8 cellular contexts compared by ENCODE assay signal in the genomic region with DNA sequence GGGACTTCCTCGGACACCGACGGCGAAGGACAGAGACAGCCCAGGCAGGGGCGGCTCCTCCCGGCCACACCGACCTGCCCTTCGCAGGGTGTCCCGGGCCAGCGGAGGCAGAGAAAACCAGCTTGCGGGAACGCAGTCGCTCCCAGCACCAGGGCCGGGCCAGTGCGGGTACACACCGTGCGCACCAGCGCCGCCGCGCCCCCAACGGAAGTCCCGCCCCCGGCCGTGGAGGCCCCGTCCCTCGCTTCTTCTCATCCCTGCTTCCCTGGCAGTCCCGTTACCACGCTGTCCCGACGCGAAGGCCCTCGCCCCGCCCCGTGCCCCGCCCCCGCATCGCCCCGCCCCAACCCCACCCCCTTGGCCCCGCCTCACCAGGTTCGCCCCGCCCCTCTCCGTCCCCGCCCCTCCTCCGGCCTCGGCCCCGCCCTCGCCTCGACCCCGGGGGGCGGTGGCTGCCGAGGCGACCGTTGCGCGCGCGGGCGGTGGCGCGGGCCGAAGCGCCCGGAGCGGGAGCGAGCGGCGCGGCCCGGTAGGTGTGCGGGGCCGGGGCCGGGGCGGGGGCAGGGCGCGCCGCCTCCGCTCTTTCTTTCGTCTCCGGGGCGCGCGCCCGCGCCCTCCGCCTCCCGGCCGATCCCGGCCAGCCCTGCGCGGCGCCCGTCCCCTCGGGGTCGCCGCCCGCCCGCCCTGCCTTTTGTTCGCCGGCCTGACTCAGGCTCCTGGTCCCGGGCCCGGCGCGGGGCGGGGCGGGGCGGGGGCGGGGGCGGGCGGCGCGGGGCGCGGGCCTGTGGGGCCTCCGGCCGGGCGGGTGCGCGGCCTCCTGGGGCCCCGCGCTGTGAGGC. TPM values are rescaled to one million over a fixed set of nuclear protein-coding genes. Genes with fewer than 3 reads are reported as not detected.
DNase-seq lines count a peak whose midpoint lies in the region; ATAC-seq and TF ChIP-seq lines count a peak whose summit lies in the region.

A gene with protein sequence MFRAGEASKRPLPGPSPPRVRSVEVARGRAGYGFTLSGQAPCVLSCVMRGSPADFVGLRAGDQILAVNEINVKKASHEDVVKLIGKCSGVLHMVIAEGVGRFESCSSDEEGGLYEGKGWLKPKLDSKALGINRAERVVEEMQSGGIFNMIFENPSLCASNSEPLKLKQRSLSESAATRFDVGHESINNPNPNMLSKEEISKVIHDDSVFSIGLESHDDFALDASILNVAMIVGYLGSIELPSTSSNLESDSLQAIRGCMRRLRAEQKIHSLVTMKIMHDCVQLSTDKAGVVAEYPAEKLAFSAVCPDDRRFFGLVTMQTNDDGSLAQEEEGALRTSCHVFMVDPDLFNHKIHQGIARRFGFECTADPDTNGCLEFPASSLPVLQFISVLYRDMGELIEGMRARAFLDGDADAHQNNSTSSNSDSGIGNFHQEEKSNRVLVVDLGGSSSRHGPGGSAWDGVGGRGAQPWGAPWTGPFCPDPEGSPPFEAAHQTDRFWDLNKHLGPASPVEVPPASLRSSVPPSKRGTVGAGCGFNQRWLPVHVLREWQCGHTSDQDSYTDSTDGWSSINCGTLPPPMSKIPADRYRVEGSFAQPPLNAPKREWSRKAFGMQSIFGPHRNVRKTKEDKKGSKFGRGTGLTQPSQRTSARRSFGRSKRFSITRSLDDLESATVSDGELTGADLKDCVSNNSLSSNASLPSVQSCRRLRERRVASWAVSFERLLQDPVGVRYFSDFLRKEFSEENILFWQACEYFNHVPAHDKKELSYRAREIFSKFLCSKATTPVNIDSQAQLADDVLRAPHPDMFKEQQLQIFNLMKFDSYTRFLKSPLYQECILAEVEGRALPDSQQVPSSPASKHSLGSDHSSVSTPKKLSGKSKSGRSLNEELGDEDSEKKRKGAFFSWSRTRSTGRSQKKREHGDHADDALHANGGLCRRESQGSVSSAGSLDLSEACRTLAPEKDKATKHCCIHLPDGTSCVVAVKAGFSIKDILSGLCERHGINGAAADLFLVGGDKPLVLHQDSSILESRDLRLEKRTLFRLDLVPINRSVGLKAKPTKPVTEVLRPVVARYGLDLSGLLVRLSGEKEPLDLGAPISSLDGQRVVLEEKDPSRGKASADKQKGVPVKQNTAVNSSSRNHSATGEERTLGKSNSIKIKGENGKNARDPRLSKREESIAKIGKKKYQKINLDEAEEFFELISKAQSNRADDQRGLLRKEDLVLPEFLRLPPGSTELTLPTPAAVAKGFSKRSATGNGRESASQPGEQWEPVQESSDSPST (N-terminal part only) (plus strand): TSS at position 451 of the 839 bp plus-strand sequence. CDS start 23,150 bp downstream, outside the sequence.

- POLR2A ChIA-PET in HEK293 (lab: Yijun Ruan, JAX): interaction anchor here (1.0 kb wide), 1 partner anchor 11 kb away, joined by 3 read pairs; no protein-coding TSS in a partner anchor
- POLR2A ChIA-PET in activated naive CD8-positive, alpha-beta T cell treated with anti-CD3 and anti-CD28 coated beads, Interleukin-2, amount 10 ng/mL, durations not matched to agents 7 days and 5 days (lab: Charles Lee): no interaction called here

- peaks cover 10% of the 10 kb centered on the region for H3K4me1 Mint-ChIP-seq in activated naive CD8-positive, alpha-beta T cell treated with anti-CD3 and anti-CD28 coated beads, Interleukin-2, amount 10 ng/mL, durations not matched to agents 7 days and 5 days
- H3K4me1 Mint-ChIP-seq in osteocyte (ENCODE audit: unreplicated experiment): peaks cover 26% of the 10 kb centered on the region

- peak; percentile 4 for TF ChIP-seq POLR2A in testis (IDR thresholded peaks at IDR 0.05)

- peak; percentile 93 for ATAC-seq in activated naive CD8-positive, alpha-beta T cell treated with anti-CD3 and anti-CD28 coated beads, Interleukin-2, amount 10 ng/mL, durations not matched to agents 7 days and 5 days (ENCODE audit: low read depth)

- CTCF ChIA-PET in HEK293 (lab: Yijun Ruan, JAX): interaction anchor here (0.7 kb wide), 1 partner anchor 145 kb away, joined by 3 read pairs; no protein-coding TSS in a partner anchor

- H3K36me3 Mint-ChIP-seq in activated naive CD8-positive, alpha-beta T cell treated with anti-CD3 and anti-CD28 coated beads, Interleukin-2, amount 10 ng/mL, durations not matched to agents 7 days and 5 days: no peaks in the 10 kb centered on the region
- H3K36me3 Mint-ChIP-seq in osteocyte (ENCODE audit: unreplicated experiment): peaks cover 13% of the 10 kb centered on the region

- no peaks in the 10 kb centered on the region for H3K9me3 ChIP-seq in HEK293 (ENCODE audit: control insufficient read depth, insufficient read depth, low read depth, low read length)
- no peaks in the 10 kb centered on the region for H3K9me3 ChIP-seq in testis

- no peaks in the 10 kb centered on the region for H3K4me1 ChIP-seq in HEK293 (ENCODE audit: control insufficient read depth, insufficient read depth, low read length)
- peaks cover 15% of the 10 kb centered on the region for H3K4me1 ChIP-seq in testis

- H3K36me3 ChIP-seq in HEK293 (ENCODE audit: control insufficient read depth in 2 of 2, insufficient read depth in 1 of 2, low read length in 2 of 2): no peaks in the 10 kb centered on the region
- H3K36me3 ChIP-seq in testis (ENCODE audit: low read depth, missing control alignments): no peaks in the 10 kb centered on the region

- H3K4me3 ChIP-seq in HEK293 (ENCODE audit: low read depth, low read length): peak within 1 kb of the TSS; percentile 68
- H3K4me3 ChIP-seq in testis: peak within 1 kb of the TSS; percentile 73 to 87

- DNase-seq in EL (peak; percentile 92), NAMALWA (ENCODE audit: low spot score) (peak; percentile 61), SKM-1 treated with dmso at 0.1 percent for 144 hours (lab: John Stamatoyannopoulos, UW; ENCODE audit: unreplicated experiment) (peak; percentile 96), head of caudate nucleus (peak; percentile 92 to 98 (median 97)), osteocyte (ENCODE audit: extremely low spot score, unreplicated experiment) (peak; percentile 98), testis (peak; percentile 97)
- DNase-seq in activated naive CD8-positive, alpha-beta T cell treated with anti-CD3 and anti-CD28 coated beads, Interleukin-2, amount 10 ng/mL, durations not matched to agents 7 days and 5 days: peak; percentile 83

- intact Hi-C loops in head of caudate nucleus (cut with DNase I): no loop called here
- intact Hi-C loops in testis (cut with DNase I; ENCODE audit: low total_unique reads): no loop called here

- WGBS in testis, 2 donors: 1 to 2% methylated on average over 29 to 47 of the region's 121 CpGs

- H3K9me3 Mint-ChIP-seq in activated naive CD8-positive, alpha-beta T cell treated with anti-CD3 and anti-CD28 coated beads, Interleukin-2, amount 10 ng/mL, durations not matched to agents 7 days and 5 days: no peaks in the 10 kb centered on the region
- peaks cover 3% of the 10 kb centered on the region for H3K9me3 Mint-ChIP-seq in osteocyte (ENCODE audit: unreplicated experiment)

- H3K4me3 Mint-ChIP-seq in activated naive CD8-positive, alpha-beta T cell treated with anti-CD3 and anti-CD28 coated beads, Interleukin-2, amount 10 ng/mL, durations not matched to agents 7 days and 5 days: peak within 1 kb of the TSS; percentile 86
- H3K4me3 Mint-ChIP-seq in osteocyte (ENCODE audit: unreplicated experiment): peak within 1 kb of the TSS; percentile 87

- peaks cover 70% of the 10 kb centered on the region for H3K27me3 Mint-ChIP-seq in activated naive CD8-positive, alpha-beta T cell treated with anti-CD3 and anti-CD28 coated beads, Interleukin-2, amount 10 ng/mL, durations not matched to agents 7 days and 5 days
- H3K27me3 Mint-ChIP-seq in osteocyte (ENCODE audit: unreplicated experiment): no peaks in the 10 kb centered on the region

- no peak within 1 kb of the TSS for H3K27ac Mint-ChIP-seq in activated naive CD8-positive, alpha-beta T cell treated with anti-CD3 and anti-CD28 coated beads, Interleukin-2, amount 10 ng/mL, durations not matched to agents 7 days and 5 days
- H3K27ac Mint-ChIP-seq in osteocyte (ENCODE audit: unreplicated experiment): peak within 1 kb of the TSS; percentile 93

- 0 out of 2 replicates have a peak, but pooled peaks have one; percentile 8 for TF ChIP-seq CTCF in HEK293 (tag by site-specific recombination; IDR thresholded peaks at IDR 0.05)
- TF ChIP-seq CTCF in osteocyte (IDR thresholded peaks at IDR 0.05): no peak
- no peak for TF ChIP-seq CTCF in testis (IDR thresholded peaks at IDR 0.05)

- peak within 1 kb of the TSS; percentile 63; the same call in 1 of the 2 replicates for H3K27ac ChIP-seq in HEK293 (ENCODE audit: extremely low read depth, low read depth, low read length)
- peak within 1 kb of the TSS; percentile 85 to 86 for H3K27ac ChIP-seq in testis

- H3K27me3 ChIP-seq in testis: no peaks in the 10 kb centered on the region

TF ChIP-seq in HEK293, 187 proteins besides CTCF, POLR2A, EP300 and RAD21 (continues in another document):
- TF ChIP-seq TRIM28 (IDR thresholded peaks at IDR 0.05; ENCODE audit: borderline replicate concordance, low read length): no peak
- no peak for TF ChIP-seq ZNF623 (tag by site-specific recombination; IDR thresholded peaks at IDR 0.05)
- TF ChIP-seq ZSCAN16 (tag by site-specific recombination; IDR thresholded peaks at IDR 0.05): no peak
- peak; percentile 48 for TF ChIP-seq ZXDB (tag by site-specific recombination; IDR thresholded peaks at IDR 0.05)
- TF ChIP-seq ZNF626 (tag by site-specific recombination; IDR thresholded peaks at IDR 0.05): no peak
- 0 out of 2 replicates have a peak, but pooled peaks have one; percentile 37 for TF ChIP-seq ZNF501 (tag by site-specific recombination; IDR thresholded peaks at IDR 0.05)

RNA-seq across cellular contexts. Expression of the gene that starts here (rescaled TPM):
- 1 to 10 TPM; 5.0 to 5.3 TPM for total RNA-seq in activated naive CD8-positive, alpha-beta T cell treated with anti-CD3 and anti-CD28 coated beads, Interleukin-2, amount 10 ng/mL, durations not matched to agents 7 days and 5 days
- total RNA-seq in osteocyte (32.5 and 35.6 TPM in 2 replicates), testis (10 to 100 TPM; 39.0 to 68.2 TPM)
- 25.0 TPM for polyA plus RNA-seq in testis (ENCODE audit: insufficient read depth, low read depth, low replicate concordance)

Comparison
In these comparisons a context has a peak if more than half of its experiments do, and no peak if none do; other contexts are left out.
1. Peak in every context shown above with its lines: DNase-seq, ATAC-seq, H3K4me3 ChIP-seq and H3K27ac ChIP-seq.